Comparison of ENCODE assay signal across 12 cellular contexts in genomic region chr5:132334812-132335211, GRCh38. TPM values are rescaled to one million over a fixed set of nuclear protein-coding genes. Genes with fewer than 3 reads are reported as not detected.
DNase-seq lines count a peak whose midpoint lies in the region; ATAC-seq and TF ChIP-seq lines count a peak whose summit lies in the region.
"Had no signal": no experiment of that assay in that cellular context is flagged by ENCODE, and none has a peak within 500 bp of the region (broad histone marks: within the 10 kb centered on the region; RNA-seq: fewer than 3 reads in every experiment).

No MANE protein-coding gene starts in this region.

- H3K9me3 ChIP-seq in HCT116 (ENCODE audit: control insufficient read depth in 1 of 2, insufficient read depth in 1 of 2, low read depth in 1 of 2, low read length in 2 of 2) (no peaks in the 10 kb centered on the region), mesenchymal stem cell (ENCODE audit: control insufficient read depth, low read length) (no peaks in the 10 kb centered on the region)
- H3K9me3 ChIP-seq: adrenal gland, Peyer's patch, thoracic aorta had no signal

- H3K4me1 ChIP-seq in HCT116 (ENCODE audit: control insufficient read depth in 1 of 2, insufficient read depth in 2 of 2, low read length in 2 of 2) (no peaks in the 10 kb centered on the region), mesenchymal stem cell (ENCODE audit: control insufficient read depth, insufficient read depth, low read depth, low read length) (no peaks in the 10 kb centered on the region)
- H3K4me1 ChIP-seq: adrenal gland, Peyer's patch had no signal

- TF ChIP-seq RAD21 in HCT116 (IDR thresholded peaks at IDR 0.05; ENCODE audit: low read depth), result no peak

- CTCF ChIA-PET in HCT116 (lab: Charles Lee), result interaction anchor here (1.0 kb wide), 1 partner anchor 41 kb away, joined by 3 read pairs; the partner anchor contains the start of gene SLC22A4

- no peaks in the 10 kb centered on the region for H3K36me3 ChIP-seq in HCT116 (ENCODE audit: control insufficient read depth in 1 of 2, insufficient read depth in 2 of 2, low read length in 2 of 2)
- peaks cover 6 to 64% of the 10 kb centered on the region in 2 experiments for H3K36me3 ChIP-seq in mesenchymal stem cell (ENCODE audit: control insufficient read depth in 1 of 2, insufficient read depth in 2 of 2, low read depth in 1 of 2, low read length in 2 of 2)

- no peak overlapping the region for H3K14ac ChIP-seq in mesenchymal stem cell (ENCODE audit: low read length in 2 of 2)

- peak; percentile 6 for DNase-seq in NCI-H1436 (lab: John Stamatoyannopoulos, UW)
- no peak for DNase-seq in NCI-H1436 treated with DMSO at 0.1 percent for 48 hours (lab: John Stamatoyannopoulos, UW)
- DNase-seq in HCT116 (ENCODE audit: low read depth, low spot score), result peak; percentile 7
- DNase-seq in amniotic epithelial cell (ENCODE audit: low read depth), result peak; percentile 71
- DNase-seq in mesenchymal stem cell, result peak; percentile 18
- no peak for DNase-seq in cortex of kidney (lab: John Stamatoyannopoulos, UW)
- DNase-seq: adrenal gland, Peyer's patch, right cardiac atrium had no signal

- no peak overlapping the region for H4K91ac ChIP-seq in mesenchymal stem cell (ENCODE audit: low read length)

- no peak overlapping the region for H2AK5ac ChIP-seq in mesenchymal stem cell (ENCODE audit: low read length, severe bottlenecking)

- peaks cover 2% of the 10 kb centered on the region for H3K79me1 ChIP-seq in mesenchymal stem cell (replicated peaks; ENCODE audit: low read length, poor library complexity, severe bottlenecking)

- H3K4me2 ChIP-seq in HCT116 (ENCODE audit: low read length) (no peak overlapping the region), mesenchymal stem cell (ENCODE audit: low read length, poor library complexity, severe bottlenecking) (no peak overlapping the region)

- ATAC-seq in HCT116, result no peak
- ATAC-seq in GM21526 (IDR thresholded peaks at IDR 0.05; ENCODE audit: low FRiP score, unreplicated experiment), result no peak
- no peak for ATAC-seq in GM18909 (IDR thresholded peaks at IDR 0.05; ENCODE audit: poor library complexity, unreplicated experiment)
- ATAC-seq: right cardiac atrium had no signal

- H3K18ac ChIP-seq in mesenchymal stem cell (ENCODE audit: low read depth in 1 of 2, low read length in 2 of 2), result no peak overlapping the region

- no peaks in the 10 kb centered on the region for H4K20me1 ChIP-seq in HCT116 (ENCODE audit: insufficient read depth)

- RAD21 ChIA-PET in HCT116 (lab: Charles Lee; ENCODE audit: low non-redundant PET in 1 of 2, low total read pairs in 2 of 2, uncharacterized antibody in 2 of 2, unreplicated experiment in 2 of 2), result no interaction called here

- no peak overlapping the region for H2BK5ac ChIP-seq in mesenchymal stem cell (ENCODE audit: low read depth, low read length, poor library complexity, severe bottlenecking)

- H2BK12ac ChIP-seq in mesenchymal stem cell (ENCODE audit: low read length in 2 of 2), result no peak overlapping the region

- no peak overlapping the region for H4K8ac ChIP-seq in mesenchymal stem cell (ENCODE audit: low read length)

- H3K27ac ChIP-seq in HCT116 (ENCODE audit: low read depth, low read length) (no peak overlapping the region), mesenchymal stem cell (ENCODE audit: low read length, poor library complexity, severe bottlenecking) (no peak overlapping the region)
- H3K27ac ChIP-seq: adrenal gland, thoracic aorta had no signal

- H3K4me3 ChIP-seq in HCT116 (replicated peaks in 1 of 2; ENCODE audit: low read depth in 1 of 2, low read length in 2 of 2), result no peak overlapping the region
- no peak overlapping the region for H3K4me3 ChIP-seq in mesenchymal stem cell (ENCODE audit: insufficient read depth in 1 of 2, low read depth in 1 of 2, low read length in 2 of 2)
- H3K4me3 ChIP-seq: adrenal gland, Peyer's patch, thoracic aorta had no signal

- no peaks in the 10 kb centered on the region for H3K9me2 ChIP-seq in HCT116 (ENCODE audit: insufficient read depth)

- H3K23ac ChIP-seq in mesenchymal stem cell (ENCODE audit: low read length in 2 of 2), result no peak overlapping the region

- no peak for TF ChIP-seq CTCF in HCT116 (IDR thresholded peaks at IDR 0.05 in 2 of 3, conservative IDR thresholded peaks at IDR 0.05 in 1 of 3; ENCODE audit: borderline replicate concordance in 1 of 3, insufficient read depth in 1 of 3, low read depth in 2 of 3, low read length in 2 of 3)

- POLR2A ChIA-PET in HCT116 (lab: Charles Lee), result no interaction called here

- no peaks in the 10 kb centered on the region for H3K27me3 ChIP-seq in HCT116 (ENCODE audit: insufficient read depth, low read length)
- no peaks in the 10 kb centered on the region for H3K27me3 ChIP-seq in mesenchymal stem cell (ENCODE audit: control insufficient read depth in 1 of 2, insufficient read depth in 1 of 2, low read length in 2 of 2)
- H3K27me3 ChIP-seq: adrenal gland, Peyer's patch had no signal

- no peak overlapping the region for H2AFZ ChIP-seq in HCT116 (ENCODE audit: low read depth, low read length, poor library complexity, severe bottlenecking)
- no peak overlapping the region for H2AFZ ChIP-seq in mesenchymal stem cell (ENCODE audit: low read depth, low read length)

- H3K9ac ChIP-seq in HCT116 (ENCODE audit: low read length) (no peak overlapping the region), mesenchymal stem cell (ENCODE audit: low read length) (no peak overlapping the region)

- H2BK15ac ChIP-seq in mesenchymal stem cell (ENCODE audit: low read depth, poor library complexity, severe bottlenecking), result no peak overlapping the region

- intact Hi-C loops in HCT116 (cut with micrococcal nuclease), result no loop called here

- WGBS in mesenchymal stem cell, result 71% methylated on average over 3 of the region's 3 CpGs

- no peaks in the 10 kb centered on the region for H3K79me2 ChIP-seq in HCT116 (ENCODE audit: insufficient read depth, low read length)

- no TSS peak for BruUV-seq in HCT116 (replicated peaks; lab: Mats Ljungman, UMichigan)

- no peak for TF ChIP-seq POLR2A in HCT116 (IDR thresholded peaks at IDR 0.05; ENCODE audit: borderline replicate concordance, extremely low read depth, insufficient read depth, insufficient read length)

- H3K4ac ChIP-seq in mesenchymal stem cell (ENCODE audit: low read depth in 1 of 2, low read length in 2 of 2), result no peak overlapping the region

- no peak overlapping the region for H2BK120ac ChIP-seq in mesenchymal stem cell (ENCODE audit: low read depth, low read length)

TF ChIP-seq in HCT116, 20 proteins besides CTCF, POLR2A, EP300 and RAD21 (continues in another document):
- TF ChIP-seq CBX3 (IDR thresholded peaks at IDR 0.05; ENCODE audit: low read depth) (no peak), TCF7L2 (IDR thresholded peaks at IDR 0.05; ENCODE audit: borderline replicate concordance, extremely low read depth, insufficient read depth, insufficient read length) (no peak), JUND (IDR thresholded peaks at IDR 0.05) (no peak), ATF3 (IDR thresholded peaks at IDR 0.05) (no peak), SIN3A (IDR thresholded peaks at IDR 0.05; ENCODE audit: low read depth) (no peak), REST (IDR thresholded peaks at IDR 0.05; ENCODE audit: low read depth) (no peak), SP1 (IDR thresholded peaks at IDR 0.05; ENCODE audit: low read depth) (no peak), FOSL1 (IDR thresholded peaks at IDR 0.05; ENCODE audit: low read depth) (no peak), MAX (IDR thresholded peaks at IDR 0.05) (no peak), EZH2phosphoT487 (IDR thresholded peaks at IDR 0.05; ENCODE audit: borderline replicate concordance) (no peak), EZH2 (IDR thresholded peaks at IDR 0.05) (no peak), EGR1 (IDR thresholded peaks at IDR 0.05; ENCODE audit: low read depth) (no peak), ZFX (IDR thresholded peaks at IDR 0.05) (no peak), ZNF274 (IDR thresholded peaks at IDR 0.05; ENCODE audit: low read depth, low read length) (no peak), CEBPB (IDR thresholded peaks at IDR 0.05; ENCODE audit: low read depth) (no peak), SRF (IDR thresholded peaks at IDR 0.05; ENCODE audit: low read depth) (no peak)

RNA-seq across cellular contexts. Expression of gene SLC22A5, which starts 34.7 kb away (rescaled TPM):
- total RNA-seq in HCT116 (2021; ENCODE audit: unreplicated experiment), result 9.9 TPM
- 6.8 and 9.1 TPM in 2 replicates for polyA plus RNA-seq in HCT116 (2012)
- 1.7 TPM for polyA plus RNA-seq in mesenchymal stem cell (2013, experiment 1 of 2)
- polyA plus RNA-seq in mesenchymal stem cell (2013, experiment 2 of 2), result 1.7 TPM

RNA-seq across cellular contexts. Expression of gene SLC22A4, which starts 40.6 kb away (rescaled TPM):
- 0.59 TPM for total RNA-seq in HCT116 (2021; ENCODE audit: unreplicated experiment)
- 0.26 and 0.34 TPM in 2 replicates for polyA plus RNA-seq in HCT116 (2012)
- polyA plus RNA-seq in mesenchymal stem cell (2013, experiment 1 of 2), result 1.8 TPM
- 1.9 TPM for polyA plus RNA-seq in mesenchymal stem cell (2013, experiment 2 of 2)

Comparison
In these comparisons a context has a peak if more than half of its experiments do, and no peak if none do; other contexts are left out.
1. DNase-seq: peak in NCI-H1436 (single experiment), HCT116 (single experiment), amniotic epithelial cell (single experiment) and mesenchymal stem cell (single experiment); none in NCI-H1436 treated with DMSO at 0.1 percent for 48 hours (single experiment) and cortex of kidney (single experiment).